In the genomic region with DNA sequence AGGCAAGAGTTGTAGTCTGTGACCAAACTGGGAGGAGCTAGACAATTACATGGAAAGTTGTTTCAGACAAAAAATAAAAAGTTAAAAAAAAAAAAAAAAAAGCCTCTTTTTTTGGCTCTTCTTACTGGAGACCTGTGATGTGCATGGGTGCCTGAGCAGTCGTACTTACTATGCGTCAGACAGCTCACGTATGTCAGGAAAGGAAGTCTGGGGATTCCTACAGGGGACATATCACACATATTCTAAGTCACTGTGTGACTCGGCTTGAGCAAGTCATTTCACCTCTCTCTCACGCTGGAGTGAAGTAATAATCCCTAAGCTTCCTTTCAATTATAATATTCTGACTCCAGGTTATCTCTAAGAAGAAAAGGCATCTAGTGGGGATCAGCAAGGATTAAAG, we compare ENCODE assay signal across 1 cellular context.
A peak's percentile ranks its signal among the peaks of the same experiment; 100 is the strongest.
TF ChIP-seq lines count a peak whose summit lies in the region.

No MANE protein-coding gene starts in this region.

TF ChIP-seq in HEK293, 187 proteins besides CTCF, POLR2A, EP300 and RAD21:
- TF ChIP-seq, protein P1, sequence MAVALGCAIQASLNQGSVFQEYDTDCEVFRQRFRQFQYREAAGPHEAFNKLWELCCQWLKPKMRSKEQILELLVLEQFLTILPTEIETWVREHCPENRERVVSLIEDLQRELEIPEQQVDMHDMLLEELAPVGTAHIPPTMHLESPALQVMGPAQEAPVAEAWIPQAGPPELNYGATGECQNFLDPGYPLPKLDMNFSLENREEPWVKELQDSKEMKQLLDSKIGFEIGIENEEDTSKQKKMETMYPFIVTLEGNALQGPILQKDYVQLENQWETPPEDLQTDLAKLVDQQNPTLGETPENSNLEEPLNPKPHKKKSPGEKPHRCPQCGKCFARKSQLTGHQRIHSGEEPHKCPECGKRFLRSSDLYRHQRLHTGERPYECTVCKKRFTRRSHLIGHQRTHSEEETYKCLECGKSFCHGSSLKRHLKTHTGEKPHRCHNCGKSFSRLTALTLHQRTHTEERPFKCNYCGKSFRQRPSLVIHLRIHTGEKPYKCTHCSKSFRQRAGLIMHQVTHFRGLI (tag by site-specific recombination; IDR thresholded peaks at IDR 0.05), result no peak
- TF ChIP-seq, protein P2, sequence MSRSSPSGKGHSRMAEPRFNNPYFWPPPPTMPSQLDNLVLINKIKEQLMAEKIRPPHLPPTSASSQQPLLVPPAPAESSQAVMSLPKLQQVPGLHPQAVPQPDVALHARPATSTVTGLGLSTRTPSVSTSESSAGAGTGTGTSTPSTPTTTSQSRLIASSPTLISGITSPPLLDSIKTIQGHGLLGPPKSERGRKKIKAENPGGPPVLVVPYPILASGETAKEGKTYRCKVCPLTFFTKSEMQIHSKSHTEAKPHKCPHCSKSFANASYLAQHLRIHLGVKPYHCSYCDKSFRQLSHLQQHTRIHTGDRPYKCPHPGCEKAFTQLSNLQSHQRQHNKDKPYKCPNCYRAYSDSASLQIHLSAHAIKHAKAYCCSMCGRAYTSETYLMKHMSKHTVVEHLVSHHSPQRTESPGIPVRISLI (tag by site-specific recombination; IDR thresholded peaks at IDR 0.05), result 0 out of 2 replicates have a peak, but pooled peaks have one; percentile 28
- TF ChIP-seq ZNF239 (tag by site-specific recombination; IDR thresholded peaks at IDR 0.05) (no peak), MEIS1 (CRISPR knock-in tag; IDR thresholded peaks at IDR 0.05; ENCODE audit: borderline replicate concordance) (no peak), ZNF792 (tag by site-specific recombination; IDR thresholded peaks at IDR 0.05) (no peak)
- TF ChIP-seq, protein P3, sequence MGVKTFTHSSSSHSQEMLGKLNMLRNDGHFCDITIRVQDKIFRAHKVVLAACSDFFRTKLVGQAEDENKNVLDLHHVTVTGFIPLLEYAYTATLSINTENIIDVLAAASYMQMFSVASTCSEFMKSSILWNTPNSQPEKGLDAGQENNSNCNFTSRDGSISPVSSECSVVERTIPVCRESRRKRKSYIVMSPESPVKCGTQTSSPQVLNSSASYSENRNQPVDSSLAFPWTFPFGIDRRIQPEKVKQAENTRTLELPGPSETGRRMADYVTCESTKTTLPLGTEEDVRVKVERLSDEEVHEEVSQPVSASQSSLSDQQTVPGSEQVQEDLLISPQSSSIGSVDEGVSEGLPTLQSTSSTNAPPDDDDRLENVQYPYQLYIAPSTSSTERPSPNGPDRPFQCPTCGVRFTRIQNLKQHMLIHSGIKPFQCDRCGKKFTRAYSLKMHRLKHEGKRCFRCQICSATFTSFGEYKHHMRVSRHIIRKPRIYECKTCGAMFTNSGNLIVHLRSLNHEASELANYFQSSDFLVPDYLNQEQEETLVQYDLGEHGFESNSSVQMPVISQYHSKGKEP (tag by site-specific recombination; IDR thresholded peaks at IDR 0.05), result no peak
